20 cellular contexts compared by ENCODE assay signal in genomic region chr9:91502913-91503649, GRCh38.
"Had no signal": no experiment of that assay in that cellular context is flagged by ENCODE, and none has a peak within 500 bp of the region (broad histone marks: within the 10 kb centered on the region; RNA-seq: fewer than 3 reads in every experiment).

No MANE protein-coding gene starts in this region.

- H3K9me3 Mint-ChIP-seq: activated B cell treated with CpG ODN at 0.5 μM for 24 hours; activated naive CD8-positive, alpha-beta T cell treated with anti-CD3 and anti-CD28 coated beads, Interleukin-2, amount 10 ng/mL, durations not matched to agents 7 days and 5 days; activated T-helper 1 cell treated with anti-CD3 and anti-CD28 coated beads, Interleukin-12 subunit alpha, Interleukin-12 subunit beta, Interleukin-2, Interleukin-4 antibody, amounts not matched to agents 30 ng/mL and 10 ng/mL and 1 ng/mL, durations not matched to agents 14 hours and 24 hours and 36 hours; brain; mesothelial cell of epicardium; nephron had no signal

- H3K27ac ChIP-seq: dorsolateral prefrontal cortex, lower lobe of right lung, tibial nerve, vagina had no signal

- H3K27me3 ChIP-seq: tibial nerve, vagina had no signal

- H3K27ac Mint-ChIP-seq: activated B cell treated with CpG ODN at 0.5 μM for 24 hours; activated naive CD8-positive, alpha-beta T cell treated with anti-CD3 and anti-CD28 coated beads, Interleukin-2, amount 10 ng/mL, durations not matched to agents 7 days and 5 days; activated T-helper 1 cell treated with anti-CD3 and anti-CD28 coated beads, Interleukin-12 subunit alpha, Interleukin-12 subunit beta, Interleukin-2, Interleukin-4 antibody, amounts not matched to agents 30 ng/mL and 10 ng/mL and 1 ng/mL, durations not matched to agents 14 hours and 24 hours and 36 hours; brain; mesothelial cell of epicardium had no signal

- H3K27me3 Mint-ChIP-seq: brain had no signal

- H3K4me1 ChIP-seq: lower lobe of right lung, tibial nerve, vagina had no signal

- H3K36me3 Mint-ChIP-seq: activated naive CD8-positive, alpha-beta T cell treated with anti-CD3 and anti-CD28 coated beads, Interleukin-2, amount 10 ng/mL, durations not matched to agents 7 days and 5 days; brain; mesothelial cell of epicardium had no signal

- DNase-seq: activated B cell treated with CpG ODN at 0.5 μM for 24 hours; activated CD4-positive, alpha-beta T cell treated with anti-CD3 and anti-CD28 coated beads, Interleukin-2, amount 50 U/mL, for 1 hour; activated naive CD4-positive, alpha-beta T cell; activated naive CD8-positive, alpha-beta T cell treated with anti-CD3 and anti-CD28 coated beads, Interleukin-2, amount 10 ng/mL, durations not matched to agents 7 days and 5 days; activated T-cell treated with anti-CD3 and anti-CD28 coated beads for 4 hours; caudate nucleus; dorsolateral prefrontal cortex; lower lobe of right lung; occipital lobe; posterior cingulate gyrus; retina; stimulated activated naive CD4-positive, alpha-beta T cell treated with Interleukin-2 at 50 U/mL for 16 hours; SW 1271; T-helper 2 cell had no signal

- H3K4me3 Mint-ChIP-seq: activated B cell treated with CpG ODN at 0.5 μM for 24 hours; activated naive CD8-positive, alpha-beta T cell treated with anti-CD3 and anti-CD28 coated beads, Interleukin-2, amount 10 ng/mL, durations not matched to agents 7 days and 5 days; activated T-helper 1 cell treated with anti-CD3 and anti-CD28 coated beads, Interleukin-12 subunit alpha, Interleukin-12 subunit beta, Interleukin-2, Interleukin-4 antibody, amounts not matched to agents 30 ng/mL and 10 ng/mL and 1 ng/mL, durations not matched to agents 14 hours and 24 hours and 36 hours; brain; mesothelial cell of epicardium; nephron had no signal

- H3K4me3 ChIP-seq: dorsolateral prefrontal cortex, lower lobe of right lung, tibial nerve, vagina had no signal

- H3K4me1 Mint-ChIP-seq: activated B cell treated with CpG ODN at 0.5 μM for 24 hours; activated naive CD8-positive, alpha-beta T cell treated with anti-CD3 and anti-CD28 coated beads, Interleukin-2, amount 10 ng/mL, durations not matched to agents 7 days and 5 days; brain; nephron had no signal

- H3K36me3 ChIP-seq: lower lobe of right lung, tibial nerve, vagina had no signal

- H3K9me3 ChIP-seq: lower lobe of right lung, tibial nerve, vagina had no signal
